Comparison of ENCODE assay signal across 16 cellular contexts in the genomic region with DNA sequence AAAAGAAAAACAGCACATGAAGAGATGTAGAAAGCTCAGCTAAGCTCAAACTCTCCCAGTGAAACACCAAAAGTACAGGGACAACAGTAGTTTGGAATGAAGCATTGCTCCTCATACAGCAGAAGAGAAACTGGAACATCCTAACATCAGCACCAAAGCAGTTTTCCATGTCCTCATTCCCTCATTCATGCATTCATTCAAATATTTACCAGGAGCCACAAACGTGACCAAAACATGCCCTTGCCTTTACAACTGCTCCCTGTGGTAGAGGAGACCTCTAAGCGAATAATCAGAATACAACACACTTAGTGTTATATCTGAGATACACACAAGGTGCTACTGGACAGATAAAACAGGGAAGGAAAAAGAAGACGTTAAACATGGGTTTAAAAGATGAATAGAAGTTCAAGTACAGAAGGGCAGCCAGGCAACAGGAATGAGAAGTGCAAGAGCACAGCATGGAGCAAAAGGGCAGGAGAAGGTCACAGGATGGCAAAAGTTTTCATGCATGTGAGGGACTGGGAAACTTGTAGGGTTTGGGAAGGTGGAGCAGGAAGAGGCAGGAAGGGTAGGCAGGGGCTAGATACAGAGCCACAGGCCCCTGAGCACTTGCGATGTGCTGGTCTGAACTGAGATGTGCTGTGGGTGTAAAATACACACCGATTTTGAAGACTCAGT. TPM values are rescaled to one million over a fixed set of nuclear protein-coding genes. Genes with fewer than 3 reads are reported as not detected.
DNase-seq lines count a peak whose midpoint lies in the region; ATAC-seq and TF ChIP-seq lines count a peak whose summit lies in the region.
"Had no signal": no experiment of that assay in that cellular context is flagged by ENCODE, and none has a peak within 500 bp of the region (broad histone marks: within the 10 kb centered on the region; RNA-seq: fewer than 3 reads in every experiment).

No MANE protein-coding gene starts in this region.

- H3K9me3 Mint-ChIP-seq in activated naive CD4-positive, alpha-beta T cell treated with anti-CD3 and anti-CD28 coated beads, Interleukin-2, amount 50 U/mL, for 72 hours = no peaks in the 10 kb centered on the region
- H3K9me3 Mint-ChIP-seq: activated naive CD4-positive, alpha-beta T cell treated with anti-CD3 and anti-CD28 coated beads, Interleukin-2, amount 10 ng/mL, durations not matched to agents 7 days and 5 days; dendritic cell treated with granulocyte-macrophage colony-stimulating factor and Interleukin-4, amounts not matched to agents 40 ng/mL and 50 ng/mL, for 4 days; natural killer cell treated with Interleukin-12 subunit alpha and Interleukin-12 subunit beta and Interleukin-15 and Interleukin-18, amount 100 ng/mL, for 72 hours had no signal

- peaks cover 33% of the 10 kb centered on the region for H3K4me1 ChIP-seq in body of pancreas
- peaks cover 26 to 27% of the 10 kb centered on the region in 2 donors for H3K4me1 ChIP-seq in left lung
- H3K4me1 ChIP-seq in stomach smooth muscle (ENCODE audit: control insufficient read depth, insufficient read depth, low read length) = peaks cover 18% of the 10 kb centered on the region

- no peak overlapping the region for H3K4me3 ChIP-seq in body of pancreas
- H3K4me3 ChIP-seq in left lung = no peak overlapping the region
- no peak overlapping the region for H3K4me3 ChIP-seq in stomach smooth muscle (ENCODE audit: low read length in 2 of 2)
- H3K4me3 ChIP-seq: thyroid gland had no signal

- no peak for TF ChIP-seq POLR2A in body of pancreas (IDR thresholded peaks at IDR 0.05)

- H3K9me3 ChIP-seq in body of pancreas (no peaks in the 10 kb centered on the region), left lung (no peaks in the 10 kb centered on the region), stomach smooth muscle (ENCODE audit: control insufficient read depth in 2 of 2, low read length in 2 of 2) (no peaks in the 10 kb centered on the region)
- H3K9me3 ChIP-seq: thyroid gland had no signal

- H3K27ac Mint-ChIP-seq in activated naive CD4-positive, alpha-beta T cell treated with anti-CD3 and anti-CD28 coated beads, Interleukin-2, amount 50 U/mL, for 72 hours = no peak overlapping the region
- H3K27ac Mint-ChIP-seq: activated naive CD4-positive, alpha-beta T cell treated with anti-CD3 and anti-CD28 coated beads, Interleukin-2, amount 10 ng/mL, durations not matched to agents 7 days and 5 days; dendritic cell treated with granulocyte-macrophage colony-stimulating factor and Interleukin-4, amounts not matched to agents 40 ng/mL and 50 ng/mL, for 4 days; natural killer cell treated with Interleukin-12 subunit alpha and Interleukin-12 subunit beta and Interleukin-15 and Interleukin-18, amount 100 ng/mL, for 72 hours had no signal

- H3K9ac ChIP-seq in stomach smooth muscle (ENCODE audit: low read length in 2 of 2) = no peak overlapping the region

- DNase-seq in DMS53 (lab: John Stamatoyannopoulos, UW) = peak; percentile 40
- DNase-seq in DMS53 treated with DMSO at 0.1 percent for 48 hours (lab: John Stamatoyannopoulos, UW; ENCODE audit: unreplicated experiment) = no peak
- DNase-seq in body of pancreas = no peak
- DNase-seq in left lung = no peak
- no peak for DNase-seq in activated naive CD4-positive, alpha-beta T cell treated with anti-CD3 and anti-CD28 coated beads, Interleukin-2, amount 50 U/mL, for 72 hours (ENCODE audit: low spot score in 2 of 2)
- DNase-seq in GM13977 (ENCODE audit: low spot score) = no peak
- no peak for DNase-seq in NCI-H2107 treated with DMSO at 0.1 percent for 48 hours (lab: John Stamatoyannopoulos, UW; ENCODE audit: unreplicated experiment)
- DNase-seq: activated naive CD4-positive, alpha-beta T cell treated with anti-CD3 and anti-CD28 coated beads, Interleukin-2, amount 10 ng/mL, durations not matched to agents 7 days and 5 days; islet precursor cell; NCI-H1092; NCI-H510A; T-helper 9 cell had no signal

- WGBS in body of pancreas, 2 donors = 60 to 66% methylated on average over 5 of the region's 5 CpGs

- H3K27me3 ChIP-seq in body of pancreas (no peaks in the 10 kb centered on the region), left lung (no peaks in the 10 kb centered on the region), stomach smooth muscle (ENCODE audit: control insufficient read depth in 1 of 2, insufficient read depth in 2 of 2, low read length in 2 of 2) (no peaks in the 10 kb centered on the region)
- H3K27me3 ChIP-seq: thyroid gland had no signal

- peak overlapping the region; percentile 67 to 91 (median 76) for H3K27ac ChIP-seq in body of pancreas
- H3K27ac ChIP-seq in left lung = peak overlapping the region; percentile 72 to 83
- peak overlapping the region; percentile 62 for H3K27ac ChIP-seq in stomach smooth muscle (ENCODE audit: low read length)

- no peak for ATAC-seq in body of pancreas
- ATAC-seq in left lung = no peak
- ATAC-seq in activated naive CD4-positive, alpha-beta T cell treated with anti-CD3 and anti-CD28 coated beads, Interleukin-2, amount 50 U/mL, for 72 hours = no peak
- ATAC-seq: natural killer cell treated with Interleukin-12 subunit alpha and Interleukin-12 subunit beta and Interleukin-15 and Interleukin-18, amount 100 ng/mL, for 72 hours had no signal

- in situ Hi-C loops in GM13977 (cut with MboI; ENCODE audit: low pct_unique_long_range_greater_than_20kb, low sequenced_read_pairs, unreplicated experiment) = no loop called here

- no peaks in the 10 kb centered on the region for H3K36me3 ChIP-seq in body of pancreas (replicated peaks in 1 of 2; ENCODE audit: insufficient read depth in 1 of 2, low read depth in 2 of 2)
- no peaks in the 10 kb centered on the region for H3K36me3 ChIP-seq in left lung
- no peaks in the 10 kb centered on the region for H3K36me3 ChIP-seq in stomach smooth muscle (ENCODE audit: control insufficient read depth in 2 of 2, insufficient read depth in 2 of 2, low read length in 2 of 2)
- H3K36me3 ChIP-seq: thyroid gland had no signal

- intact Hi-C loops in body of pancreas (cut with DNase I) (no loop called here), left lung (cut with DNase I) (loop anchor here (5.0 kb wide), 1 partner anchor 179 kb away; no protein-coding TSS in a partner anchor)

- no peaks in the 10 kb centered on the region for H3K36me3 Mint-ChIP-seq in activated naive CD4-positive, alpha-beta T cell treated with anti-CD3 and anti-CD28 coated beads, Interleukin-2, amount 50 U/mL, for 72 hours
- H3K36me3 Mint-ChIP-seq: activated naive CD4-positive, alpha-beta T cell treated with anti-CD3 and anti-CD28 coated beads, Interleukin-2, amount 10 ng/mL, durations not matched to agents 7 days and 5 days; natural killer cell treated with Interleukin-12 subunit alpha and Interleukin-12 subunit beta and Interleukin-15 and Interleukin-18, amount 100 ng/mL, for 72 hours had no signal

- TF ChIP-seq CTCF in body of pancreas (IDR thresholded peaks at IDR 0.05) = no peak
- TF ChIP-seq CTCF in left lung (IDR thresholded peaks at IDR 0.05) = no peak
- TF ChIP-seq CTCF in GM13977 (IDR thresholded peaks at IDR 0.05; ENCODE audit: extremely low read depth, insufficient read depth, missing control alignments) = no peak

RNA-seq across cellular contexts. Expression of gene LMCD1, which starts 58.5 kb away (rescaled TPM):
- 10 to 100 TPM; 10.9 to 32.4 TPM for total RNA-seq in body of pancreas
- 10 to 100 TPM; 69.6 to 84.8 TPM for total RNA-seq in left lung
- total RNA-seq in activated naive CD4-positive, alpha-beta T cell treated with anti-CD3 and anti-CD28 coated beads, Interleukin-2, amount 50 U/mL, for 72 hours = 1 to 10 TPM; 1.3 to 2.5 TPM
